In genomic region chr9:137192448-137192780, GRCh38 we compare ENCODE assay signal across 1 cellular context.
TF ChIP-seq lines count a peak whose summit lies in the region.

No MANE protein-coding gene starts in this region.

TF ChIP-seq in K562, 482 proteins besides CTCF, POLR2A, EP300 and RAD21:
- TF ChIP-seq PTBP1 (IDR thresholded peaks at IDR 0.05; ENCODE audit: low read depth, low read length) (no peak), ZNF263 (CRISPR knock-in tag; IDR thresholded peaks at IDR 0.05; ENCODE audit: borderline replicate concordance) (peak; percentile 41; the same call in 1 of the 2 replicates)
